ENCODE assay signal across 1 cellular context in the genomic region with DNA sequence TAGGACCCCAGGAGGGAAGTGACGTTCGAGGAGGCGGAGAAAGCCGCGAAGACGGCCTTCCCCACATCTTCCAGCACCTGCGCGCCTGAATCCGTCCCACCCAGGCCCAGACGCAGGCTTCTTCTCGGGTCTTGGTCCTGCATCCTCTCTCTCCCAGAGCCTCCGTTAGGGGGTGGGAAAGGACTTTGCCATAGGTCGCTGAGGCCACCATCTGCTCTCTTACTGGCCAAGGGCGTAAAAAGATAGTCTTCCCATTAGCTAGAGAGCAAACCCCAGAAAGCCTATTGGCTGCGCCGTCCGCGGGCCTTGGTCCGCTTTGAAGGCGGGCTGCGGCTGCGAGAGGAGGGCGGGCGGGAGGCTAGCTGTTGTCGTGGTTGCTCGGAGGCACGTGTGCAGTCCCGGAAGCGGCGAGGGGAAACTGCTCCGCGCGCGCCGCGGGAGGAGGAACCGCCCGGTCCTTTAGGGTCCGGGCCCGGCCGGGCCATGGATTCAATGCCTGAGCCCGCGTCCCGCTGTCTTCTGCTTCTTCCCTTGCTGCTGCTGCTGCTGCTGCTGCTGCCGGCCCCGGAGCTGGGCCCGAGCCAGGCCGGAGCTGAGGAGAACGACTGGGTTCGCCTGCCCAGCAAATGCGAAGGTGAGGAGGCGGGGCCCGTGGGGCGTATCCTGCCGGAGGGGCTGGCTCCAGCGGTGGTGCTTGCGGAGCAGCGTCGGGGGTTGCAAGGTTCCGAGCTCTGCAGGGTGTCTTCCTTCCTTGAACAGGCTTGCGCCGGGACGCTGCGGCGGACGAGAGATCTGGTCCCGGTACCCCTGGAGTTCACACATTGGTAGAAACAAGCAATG.
TF ChIP-seq lines count a peak whose summit lies in the region.

A gene (plus strand): TSS at position 393 of the 840 bp plus-strand sequence. CDS start 91 bp downstream, at position 484.

TF ChIP-seq in HEK293, 187 proteins besides CTCF, POLR2A, EP300 and RAD21 (continued from another document and continues in another):
- TF ChIP-seq ZFP41 (tag by site-specific recombination; IDR thresholded peaks at IDR 0.05; ENCODE audit: borderline replicate concordance): no peak
- TF ChIP-seq, protein P1, sequence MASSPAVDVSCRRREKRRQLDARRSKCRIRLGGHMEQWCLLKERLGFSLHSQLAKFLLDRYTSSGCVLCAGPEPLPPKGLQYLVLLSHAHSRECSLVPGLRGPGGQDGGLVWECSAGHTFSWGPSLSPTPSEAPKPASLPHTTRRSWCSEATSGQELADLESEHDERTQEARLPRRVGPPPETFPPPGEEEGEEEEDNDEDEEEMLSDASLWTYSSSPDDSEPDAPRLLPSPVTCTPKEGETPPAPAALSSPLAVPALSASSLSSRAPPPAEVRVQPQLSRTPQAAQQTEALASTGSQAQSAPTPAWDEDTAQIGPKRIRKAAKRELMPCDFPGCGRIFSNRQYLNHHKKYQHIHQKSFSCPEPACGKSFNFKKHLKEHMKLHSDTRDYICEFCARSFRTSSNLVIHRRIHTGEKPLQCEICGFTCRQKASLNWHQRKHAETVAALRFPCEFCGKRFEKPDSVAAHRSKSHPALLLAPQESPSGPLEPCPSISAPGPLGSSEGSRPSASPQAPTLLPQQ (tag by site-specific recombination; IDR thresholded peaks at IDR 0.05): no peak; the same call in 1 of the 2 replicates
- peak; percentile 95 for TF ChIP-seq SP3 (tag by site-specific recombination; IDR thresholded peaks at IDR 0.05)
- no peak for TF ChIP-seq ZNF112 (tag by site-specific recombination; IDR thresholded peaks at IDR 0.05)
- TF ChIP-seq, protein P2, sequence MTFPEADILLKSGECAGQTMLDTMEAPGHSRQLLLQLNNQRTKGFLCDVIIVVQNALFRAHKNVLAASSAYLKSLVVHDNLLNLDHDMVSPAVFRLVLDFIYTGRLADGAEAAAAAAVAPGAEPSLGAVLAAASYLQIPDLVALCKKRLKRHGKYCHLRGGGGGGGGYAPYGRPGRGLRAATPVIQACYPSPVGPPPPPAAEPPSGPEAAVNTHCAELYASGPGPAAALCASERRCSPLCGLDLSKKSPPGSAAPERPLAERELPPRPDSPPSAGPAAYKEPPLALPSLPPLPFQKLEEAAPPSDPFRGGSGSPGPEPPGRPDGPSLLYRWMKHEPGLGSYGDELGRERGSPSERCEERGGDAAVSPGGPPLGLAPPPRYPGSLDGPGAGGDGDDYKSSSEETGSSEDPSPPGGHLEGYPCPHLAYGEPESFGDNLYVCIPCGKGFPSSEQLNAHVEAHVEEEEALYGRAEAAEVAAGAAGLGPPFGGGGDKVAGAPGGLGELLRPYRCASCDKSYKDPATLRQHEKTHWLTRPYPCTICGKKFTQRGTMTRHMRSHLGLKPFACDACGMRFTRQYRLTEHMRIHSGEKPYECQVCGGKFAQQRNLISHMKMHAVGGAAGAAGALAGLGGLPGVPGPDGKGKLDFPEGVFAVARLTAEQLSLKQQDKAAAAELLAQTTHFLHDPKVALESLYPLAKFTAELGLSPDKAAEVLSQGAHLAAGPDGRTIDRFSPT (tag by site-specific recombination; IDR thresholded peaks at IDR 0.05): no peak; the same call in 1 of the 2 replicates
- peak; percentile 90 for TF ChIP-seq ZNF501 (tag by site-specific recombination; IDR thresholded peaks at IDR 0.05)
- TF ChIP-seq, protein P3, sequence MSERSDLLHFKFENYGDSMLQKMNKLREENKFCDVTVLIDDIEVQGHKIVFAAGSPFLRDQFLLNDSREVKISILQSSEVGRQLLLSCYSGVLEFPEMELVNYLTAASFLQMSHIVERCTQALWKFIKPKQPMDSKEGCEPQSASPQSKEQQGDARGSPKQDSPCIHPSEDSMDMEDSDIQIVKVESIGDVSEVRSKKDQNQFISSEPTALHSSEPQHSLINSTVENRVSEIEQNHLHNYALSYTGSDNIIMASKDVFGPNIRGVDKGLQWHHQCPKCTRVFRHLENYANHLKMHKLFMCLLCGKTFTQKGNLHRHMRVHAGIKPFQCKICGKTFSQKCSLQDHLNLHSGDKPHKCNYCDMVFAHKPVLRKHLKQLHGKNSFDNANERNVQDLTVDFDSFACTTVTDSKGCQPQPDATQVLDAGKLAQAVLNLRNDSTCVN (tag by site-specific recombination; optimal IDR thresholded peaks at IDR 0.05): peak; percentile 87
- peak; percentile 98 for TF ChIP-seq ZNF350 (tag by site-specific recombination; IDR thresholded peaks at IDR 0.05)
- TF ChIP-seq, protein P4, sequence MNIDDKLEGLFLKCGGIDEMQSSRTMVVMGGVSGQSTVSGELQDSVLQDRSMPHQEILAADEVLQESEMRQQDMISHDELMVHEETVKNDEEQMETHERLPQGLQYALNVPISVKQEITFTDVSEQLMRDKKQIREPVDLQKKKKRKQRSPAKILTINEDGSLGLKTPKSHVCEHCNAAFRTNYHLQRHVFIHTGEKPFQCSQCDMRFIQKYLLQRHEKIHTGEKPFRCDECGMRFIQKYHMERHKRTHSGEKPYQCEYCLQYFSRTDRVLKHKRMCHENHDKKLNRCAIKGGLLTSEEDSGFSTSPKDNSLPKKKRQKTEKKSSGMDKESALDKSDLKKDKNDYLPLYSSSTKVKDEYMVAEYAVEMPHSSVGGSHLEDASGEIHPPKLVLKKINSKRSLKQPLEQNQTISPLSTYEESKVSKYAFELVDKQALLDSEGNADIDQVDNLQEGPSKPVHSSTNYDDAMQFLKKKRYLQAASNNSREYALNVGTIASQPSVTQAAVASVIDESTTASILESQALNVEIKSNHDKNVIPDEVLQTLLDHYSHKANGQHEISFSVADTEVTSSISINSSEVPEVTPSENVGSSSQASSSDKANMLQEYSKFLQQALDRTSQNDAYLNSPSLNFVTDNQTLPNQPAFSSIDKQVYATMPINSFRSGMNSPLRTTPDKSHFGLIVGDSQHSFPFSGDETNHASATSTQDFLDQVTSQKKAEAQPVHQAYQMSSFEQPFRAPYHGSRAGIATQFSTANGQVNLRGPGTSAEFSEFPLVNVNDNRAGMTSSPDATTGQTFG (tag by site-specific recombination; IDR thresholded peaks at IDR 0.05; ENCODE audit: borderline replicate concordance): no peak
- no peak for TF ChIP-seq ZNF132 (tag by site-specific recombination; IDR thresholded peaks at IDR 0.05; ENCODE audit: borderline replicate concordance)
- no peak for TF ChIP-seq ZNF571 (tag by site-specific recombination; IDR thresholded peaks at IDR 0.05)
- no peak for TF ChIP-seq ZNF214 (tag by site-specific recombination; IDR thresholded peaks at IDR 0.05; ENCODE audit: borderline replicate concordance)
- peak; percentile 77; the same call in 1 of the 2 replicates for TF ChIP-seq ZSCAN23 (tag by site-specific recombination; IDR thresholded peaks at IDR 0.05)
- TF ChIP-seq ZNF791 (tag by site-specific recombination; IDR thresholded peaks at IDR 0.05): no peak
- peak; percentile 91 for TF ChIP-seq ZNF366 (tag by site-specific recombination; conservative IDR thresholded peaks at IDR 0.05)
- TF ChIP-seq ZNF354C (tag by site-specific recombination; IDR thresholded peaks at IDR 0.05; ENCODE audit: borderline replicate concordance, low read depth): no peak
- no peak for TF ChIP-seq ZNF768 (tag by site-specific recombination; IDR thresholded peaks at IDR 0.05)
- TF ChIP-seq ZNF311 (tag by site-specific recombination; IDR thresholded peaks at IDR 0.05; ENCODE audit: borderline replicate concordance): no peak
- no peak for TF ChIP-seq ZNF274 (IDR thresholded peaks at IDR 0.05; ENCODE audit: low read length)
- TF ChIP-seq ZNF274 (tag by site-specific recombination; IDR thresholded peaks at IDR 0.05; ENCODE audit: borderline replicate concordance): no peak
- no peak for TF ChIP-seq ZNF302 (tag by site-specific recombination; IDR thresholded peaks at IDR 0.05; ENCODE audit: low read depth)
- peak; percentile 56 for TF ChIP-seq GLIS1 (tag by site-specific recombination; IDR thresholded peaks at IDR 0.05)
- TF ChIP-seq SP7 (tag by site-specific recombination; IDR thresholded peaks at IDR 0.05): peak; percentile 92
- peak; percentile 90 for TF ChIP-seq KLF1 (tag by site-specific recombination; IDR thresholded peaks at IDR 0.05)
- TF ChIP-seq ZNF146 (tag by site-specific recombination; IDR thresholded peaks at IDR 0.05): 0 out of 2 replicates have a peak, but pooled peaks have one; percentile 58
- TF ChIP-seq, protein P5, sequence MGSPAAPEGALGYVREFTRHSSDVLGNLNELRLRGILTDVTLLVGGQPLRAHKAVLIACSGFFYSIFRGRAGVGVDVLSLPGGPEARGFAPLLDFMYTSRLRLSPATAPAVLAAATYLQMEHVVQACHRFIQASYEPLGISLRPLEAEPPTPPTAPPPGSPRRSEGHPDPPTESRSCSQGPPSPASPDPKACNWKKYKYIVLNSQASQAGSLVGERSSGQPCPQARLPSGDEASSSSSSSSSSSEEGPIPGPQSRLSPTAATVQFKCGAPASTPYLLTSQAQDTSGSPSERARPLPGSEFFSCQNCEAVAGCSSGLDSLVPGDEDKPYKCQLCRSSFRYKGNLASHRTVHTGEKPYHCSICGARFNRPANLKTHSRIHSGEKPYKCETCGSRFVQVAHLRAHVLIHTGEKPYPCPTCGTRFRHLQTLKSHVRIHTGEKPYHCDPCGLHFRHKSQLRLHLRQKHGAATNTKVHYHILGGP (tag by site-specific recombination; IDR thresholded peaks at IDR 0.05): no peak
- no peak for TF ChIP-seq GFI1B (tag by site-specific recombination; IDR thresholded peaks at IDR 0.05)
- no peak for TF ChIP-seq ZNF830 (tag by site-specific recombination; IDR thresholded peaks at IDR 0.05; ENCODE audit: low read depth)
- TF ChIP-seq, protein P6, sequence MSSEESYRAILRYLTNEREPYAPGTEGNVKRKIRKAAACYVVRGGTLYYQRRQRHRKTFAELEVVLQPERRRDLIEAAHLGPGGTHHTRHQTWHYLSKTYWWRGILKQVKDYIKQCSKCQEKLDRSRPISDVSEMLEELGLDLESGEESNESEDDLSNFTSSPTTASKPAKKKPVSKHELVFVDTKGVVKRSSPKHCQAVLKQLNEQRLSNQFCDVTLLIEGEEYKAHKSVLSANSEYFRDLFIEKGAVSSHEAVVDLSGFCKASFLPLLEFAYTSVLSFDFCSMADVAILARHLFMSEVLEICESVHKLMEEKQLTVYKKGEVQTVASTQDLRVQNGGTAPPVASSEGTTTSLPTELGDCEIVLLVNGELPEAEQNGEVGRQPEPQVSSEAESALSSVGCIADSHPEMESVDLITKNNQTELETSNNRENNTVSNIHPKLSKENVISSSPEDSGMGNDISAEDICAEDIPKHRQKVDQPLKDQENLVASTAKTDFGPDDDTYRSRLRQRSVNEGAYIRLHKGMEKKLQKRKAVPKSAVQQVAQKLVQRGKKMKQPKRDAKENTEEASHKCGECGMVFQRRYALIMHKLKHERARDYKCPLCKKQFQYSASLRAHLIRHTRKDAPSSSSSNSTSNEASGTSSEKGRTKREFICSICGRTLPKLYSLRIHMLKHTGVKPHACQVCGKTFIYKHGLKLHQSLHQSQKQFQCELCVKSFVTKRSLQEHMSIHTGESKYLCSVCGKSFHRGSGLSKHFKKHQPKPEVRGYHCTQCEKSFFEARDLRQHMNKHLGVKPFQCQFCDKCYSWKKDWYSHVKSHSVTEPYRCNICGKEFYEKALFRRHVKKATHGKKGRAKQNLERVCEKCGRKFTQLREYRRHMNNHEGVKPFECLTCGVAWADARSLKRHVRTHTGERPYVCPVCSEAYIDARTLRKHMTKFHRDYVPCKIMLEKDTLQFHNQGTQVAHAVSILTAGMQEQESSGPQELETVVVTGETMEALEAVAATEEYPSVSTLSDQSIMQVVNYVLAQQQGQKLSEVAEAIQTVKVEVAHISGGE (tag by site-specific recombination; conservative IDR thresholded peaks at IDR 0.05; ENCODE audit: low read depth): peak; percentile 98
- TF ChIP-seq BCL11A (tag by site-specific recombination; IDR thresholded peaks at IDR 0.05; ENCODE audit: low read depth): no peak
- TF ChIP-seq, protein P7, sequence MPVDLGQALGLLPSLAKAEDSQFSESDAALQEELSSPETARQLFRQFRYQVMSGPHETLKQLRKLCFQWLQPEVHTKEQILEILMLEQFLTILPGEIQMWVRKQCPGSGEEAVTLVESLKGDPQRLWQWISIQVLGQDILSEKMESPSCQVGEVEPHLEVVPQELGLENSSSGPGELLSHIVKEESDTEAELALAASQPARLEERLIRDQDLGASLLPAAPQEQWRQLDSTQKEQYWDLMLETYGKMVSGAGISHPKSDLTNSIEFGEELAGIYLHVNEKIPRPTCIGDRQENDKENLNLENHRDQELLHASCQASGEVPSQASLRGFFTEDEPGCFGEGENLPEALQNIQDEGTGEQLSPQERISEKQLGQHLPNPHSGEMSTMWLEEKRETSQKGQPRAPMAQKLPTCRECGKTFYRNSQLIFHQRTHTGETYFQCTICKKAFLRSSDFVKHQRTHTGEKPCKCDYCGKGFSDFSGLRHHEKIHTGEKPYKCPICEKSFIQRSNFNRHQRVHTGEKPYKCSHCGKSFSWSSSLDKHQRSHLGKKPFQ (tag by site-specific recombination; IDR thresholded peaks at IDR 0.05): no peak
- TF ChIP-seq ZNF626 (tag by site-specific recombination; IDR thresholded peaks at IDR 0.05): no peak
- no peak for TF ChIP-seq TCF7L2 (IDR thresholded peaks at IDR 0.05; ENCODE audit: borderline replicate concordance, low read depth, low read length)
- no peak for TF ChIP-seq HOXC10 (CRISPR knock-in tag; IDR thresholded peaks at IDR 0.05)
- TF ChIP-seq MZF1 (tag by site-specific recombination; IDR thresholded peaks at IDR 0.05; ENCODE audit: borderline replicate concordance): no peak
- TF ChIP-seq ZNF211 (tag by site-specific recombination; IDR thresholded peaks at IDR 0.05; ENCODE audit: low read depth): no peak
- TF ChIP-seq ZNF140 (tag by site-specific recombination; IDR thresholded peaks at IDR 0.05): no peak
- no peak for TF ChIP-seq ZNF416 (tag by site-specific recombination; IDR thresholded peaks at IDR 0.05)
- TF ChIP-seq MEIS1 (CRISPR knock-in tag; IDR thresholded peaks at IDR 0.05; ENCODE audit: borderline replicate concordance): no peak
- TF ChIP-seq GLI2 (tag by site-specific recombination; IDR thresholded peaks at IDR 0.05; ENCODE audit: borderline replicate concordance, low read depth): no peak
- TF ChIP-seq, protein P8, sequence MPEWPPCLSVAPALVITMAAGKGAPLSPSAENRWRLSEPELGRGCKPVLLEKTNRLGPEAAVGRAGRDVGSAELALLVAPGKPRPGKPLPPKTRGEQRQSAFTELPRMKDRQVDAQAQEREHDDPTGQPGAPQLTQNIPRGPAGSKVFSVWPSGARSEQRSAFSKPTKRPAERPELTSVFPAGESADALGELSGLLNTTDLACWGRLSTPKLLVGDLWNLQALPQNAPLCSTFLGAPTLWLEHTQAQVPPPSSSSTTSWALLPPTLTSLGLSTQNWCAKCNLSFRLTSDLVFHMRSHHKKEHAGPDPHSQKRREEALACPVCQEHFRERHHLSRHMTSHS (tag by site-specific recombination; IDR thresholded peaks at IDR 0.05): no peak
- TF ChIP-seq ZNF19 (tag by site-specific recombination; IDR thresholded peaks at IDR 0.05; ENCODE audit: low read depth): no peak
- no peak for TF ChIP-seq SALL2 (tag by site-specific recombination; IDR thresholded peaks at IDR 0.05; ENCODE audit: borderline replicate concordance)
- TF ChIP-seq YY1 (tag by site-specific recombination; IDR thresholded peaks at IDR 0.05): peak; percentile 62; the same call in 1 of the 2 replicates
- TF ChIP-seq ZNF239 (tag by site-specific recombination; IDR thresholded peaks at IDR 0.05): no peak
